ENCODE assay signal across 8 cellular contexts in the genomic region with DNA sequence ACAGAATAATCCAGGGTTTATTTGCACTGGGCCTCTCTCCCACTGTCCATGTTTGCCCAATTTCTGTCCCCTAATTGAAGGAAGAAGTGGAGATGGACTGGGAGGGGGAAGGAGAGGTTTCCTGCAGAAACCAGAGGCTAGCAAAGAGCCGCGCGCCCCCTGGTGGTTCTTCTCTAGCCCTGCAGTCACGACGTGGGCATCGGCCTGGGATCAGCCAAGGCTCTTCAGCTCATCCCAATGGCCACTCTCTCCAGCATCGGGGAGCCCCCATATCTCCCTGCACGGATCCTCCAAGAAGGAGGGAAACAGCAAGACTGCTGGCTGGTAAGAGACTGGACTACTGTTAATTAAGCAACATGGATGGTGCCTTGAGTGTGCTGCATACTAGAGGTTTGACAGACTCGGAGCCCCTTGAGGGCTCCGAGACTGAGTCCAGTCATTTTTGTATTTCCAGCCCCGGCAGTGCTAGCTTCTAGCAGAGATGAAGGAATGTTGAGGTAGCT. TPM values are rescaled to one million over a fixed set of nuclear protein-coding genes. Genes with fewer than 3 reads are reported as not detected.
DNase-seq lines count a peak whose midpoint lies in the region; ATAC-seq, FAIRE-seq and TF ChIP-seq lines count a peak whose summit lies in the region.

No MANE protein-coding gene starts in this region.

- ATAC-seq in HG02678 (IDR thresholded peaks at IDR 0.05; ENCODE audit: unreplicated experiment) (peak; percentile 57), GM18858 (IDR thresholded peaks at IDR 0.05; ENCODE audit: unreplicated experiment) (no peak)

- H3K4me1 ChIP-seq in kidney (ENCODE audit: control insufficient read depth in 1 of 2, insufficient read depth in 1 of 2, low read depth in 1 of 2, low read length in 2 of 2) = peaks cover 0 to 9% of the 10 kb centered on the region in 2 donors

- DNase-seq in Caki2 (ENCODE audit: low read depth) (peak; percentile 68), NCI-H345 (lab: John Stamatoyannopoulos, UW) (peak; percentile 73), bronchial epithelial cell (ENCODE audit: low read depth) (peak; percentile 52), kidney (peak; percentile 93)
- DNase-seq in activated CD4-positive, CD25-positive, alpha-beta regulatory T cell treated with anti-CD3 and anti-CD28 coated beads, Interleukin-2, amount 50 U/mL, for 16 hours (ENCODE audit: low read depth, low spot score) = peak; percentile 40
- peak; percentile 59 to 71 for DNase-seq in stimulated activated CD4-positive, alpha-beta T cell treated with anti-CD3 and anti-CD28 coated beads, Interleukin-15, amount 100 ng/mL, for 48 hours (ENCODE audit: low read depth in 2 of 2)

- no peak overlapping the region for H3K9ac ChIP-seq in kidney (ENCODE audit: low read length in 2 of 2)

- FAIRE-seq in bronchial epithelial cell (lab: Jason Lieb, UNC) = no peak
- no peak for FAIRE-seq in kidney (lab: Jason Lieb, UNC)

- H3K4me3 ChIP-seq in bronchial epithelial cell (ENCODE audit: low read depth, low read length) (no peak overlapping the region), kidney (ENCODE audit: low read length in 2 of 2) (no peak overlapping the region)

- in situ Hi-C loops in Caki2 (cut with HindIII; ENCODE audit: low pct_unique_long_range_greater_than_20kb, low sequenced_read_pairs) = no loop called here

- H3K9me3 ChIP-seq in kidney (ENCODE audit: control insufficient read depth in 1 of 2, low read length in 2 of 2) = no peaks in the 10 kb centered on the region

- intact Hi-C loops in kidney (cut with DNase I) = no loop called here

- H3K27me3 ChIP-seq in bronchial epithelial cell (ENCODE audit: control insufficient read depth, insufficient read depth, low read length) = no peaks in the 10 kb centered on the region

- no peak overlapping the region for H3K27ac ChIP-seq in kidney (ENCODE audit: low read depth in 2 of 2, low read length in 2 of 2)

- H3K36me3 ChIP-seq in bronchial epithelial cell (ENCODE audit: control insufficient read depth, insufficient read depth, low read length) (no peaks in the 10 kb centered on the region), kidney (ENCODE audit: control insufficient read depth in 1 of 2, insufficient read depth in 2 of 2, low read length in 2 of 2) (no peaks in the 10 kb centered on the region)

- TF ChIP-seq CTCF in bronchial epithelial cell (IDR thresholded peaks at IDR 0.05; ENCODE audit: insufficient read depth, low read length, severe bottlenecking) (peak; percentile 97), kidney (IDR thresholded peaks at IDR 0.05; ENCODE audit: borderline replicate concordance, extremely low read depth, insufficient read depth) (peak; percentile 94)

RNA-seq across cellular contexts. Expression of a gene that starts 18.7 kb away (rescaled TPM):
- 2.2 and 3.1 TPM in 2 replicates for total RNA-seq in Caki2 (2014; rRNA removed; shearing (Covaris generic); ENCODE audit: low replicate concordance)
- total RNA-seq in bronchial epithelial cell (5.2 and 5.5 TPM in 2 replicates), kidney (6.6 TPM)
- 1.4 TPM for polyA plus RNA-seq in kidney (ENCODE audit: insufficient read depth, low read depth, low replicate concordance)

RNA-seq across cellular contexts. Expression of a gene that starts 28.7 kb away (rescaled TPM):
- total RNA-seq in Caki2 (2014; rRNA removed; shearing (Covaris generic); ENCODE audit: low replicate concordance) = not detected in 2 replicates
- total RNA-seq in bronchial epithelial cell (not detected in 2 replicates), kidney (not detected)
- polyA plus RNA-seq in kidney (ENCODE audit: insufficient read depth, low read depth, low replicate concordance) = not detected

RNA-seq across cellular contexts. Expression of a gene that starts 30.2 kb away (rescaled TPM):
- total RNA-seq in Caki2 (2014; rRNA removed; shearing (Covaris generic); ENCODE audit: low replicate concordance) = not detected in 2 replicates
- total RNA-seq in bronchial epithelial cell (0.51 and 1.6 TPM in 2 replicates), kidney (0.41 TPM)
- polyA plus RNA-seq in kidney (ENCODE audit: insufficient read depth, low read depth, low replicate concordance) = 0.15 TPM

RNA-seq across cellular contexts. Expression of a gene that starts 53.4 kb away (rescaled TPM):
- total RNA-seq in Caki2 (2014; rRNA removed; shearing (Covaris generic); ENCODE audit: low replicate concordance) = not detected in 2 replicates
- 0.26 and 4.9 TPM in 2 replicates for total RNA-seq in bronchial epithelial cell
- not detected for total RNA-seq in kidney
- polyA plus RNA-seq in kidney (ENCODE audit: insufficient read depth, low read depth, low replicate concordance) = not detected

Comparison
In these comparisons a context has a peak if more than half of its experiments do, and no peak if none do; other contexts are left out.
1. DNase-seq: peak in every context shown above with its lines; median percentile 93 in kidney; 73 in NCI-H345; 68 in Caki2; 65 in stimulated activated CD4-positive, alpha-beta T cell treated with anti-CD3 and anti-CD28 coated beads, Interleukin-15, amount 100 ng/mL, for 48 hours; 52 in bronchial epithelial cell; 40 in activated CD4-positive, CD25-positive, alpha-beta regulatory T cell treated with anti-CD3 and anti-CD28 coated beads, Interleukin-2, amount 50 U/mL, for 16 hours.